Comparison of ENCODE assay signal across 1 cellular context in the genomic region with DNA sequence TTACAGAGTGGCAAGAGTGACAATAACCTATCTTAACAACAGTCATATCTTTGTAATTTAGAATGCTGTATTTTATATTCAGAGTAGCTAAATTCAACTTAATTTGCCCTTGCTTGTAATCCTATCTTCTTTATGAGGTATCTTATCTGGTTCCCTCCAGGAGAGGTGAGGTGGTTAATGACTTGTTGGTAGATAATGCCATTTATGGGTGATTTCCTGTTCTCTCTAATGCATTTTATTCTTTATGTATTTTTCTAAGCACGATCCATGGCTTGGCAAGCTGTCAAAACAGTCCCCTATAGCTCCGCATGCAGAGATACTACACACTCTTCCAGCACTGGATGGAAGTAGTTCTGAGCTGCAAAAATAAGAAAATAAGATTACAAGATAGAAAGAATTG.
TF ChIP-seq lines count a peak whose summit lies in the region.

No MANE protein-coding gene starts in this region.

TF ChIP-seq in HEK293, 187 proteins besides CTCF, POLR2A, EP300 and RAD21 (continued from another document):
- no peak for TF ChIP-seq ZNF184 (tag by site-specific recombination; IDR thresholded peaks at IDR 0.05)
- TF ChIP-seq ZNF239 (tag by site-specific recombination; IDR thresholded peaks at IDR 0.05): no peak
- no peak for TF ChIP-seq KLF16 (tag by site-specific recombination; IDR thresholded peaks at IDR 0.05)
- no peak for TF ChIP-seq ZBTB1 (tag by site-specific recombination; IDR thresholded peaks at IDR 0.05)
- TF ChIP-seq, protein P1, sequence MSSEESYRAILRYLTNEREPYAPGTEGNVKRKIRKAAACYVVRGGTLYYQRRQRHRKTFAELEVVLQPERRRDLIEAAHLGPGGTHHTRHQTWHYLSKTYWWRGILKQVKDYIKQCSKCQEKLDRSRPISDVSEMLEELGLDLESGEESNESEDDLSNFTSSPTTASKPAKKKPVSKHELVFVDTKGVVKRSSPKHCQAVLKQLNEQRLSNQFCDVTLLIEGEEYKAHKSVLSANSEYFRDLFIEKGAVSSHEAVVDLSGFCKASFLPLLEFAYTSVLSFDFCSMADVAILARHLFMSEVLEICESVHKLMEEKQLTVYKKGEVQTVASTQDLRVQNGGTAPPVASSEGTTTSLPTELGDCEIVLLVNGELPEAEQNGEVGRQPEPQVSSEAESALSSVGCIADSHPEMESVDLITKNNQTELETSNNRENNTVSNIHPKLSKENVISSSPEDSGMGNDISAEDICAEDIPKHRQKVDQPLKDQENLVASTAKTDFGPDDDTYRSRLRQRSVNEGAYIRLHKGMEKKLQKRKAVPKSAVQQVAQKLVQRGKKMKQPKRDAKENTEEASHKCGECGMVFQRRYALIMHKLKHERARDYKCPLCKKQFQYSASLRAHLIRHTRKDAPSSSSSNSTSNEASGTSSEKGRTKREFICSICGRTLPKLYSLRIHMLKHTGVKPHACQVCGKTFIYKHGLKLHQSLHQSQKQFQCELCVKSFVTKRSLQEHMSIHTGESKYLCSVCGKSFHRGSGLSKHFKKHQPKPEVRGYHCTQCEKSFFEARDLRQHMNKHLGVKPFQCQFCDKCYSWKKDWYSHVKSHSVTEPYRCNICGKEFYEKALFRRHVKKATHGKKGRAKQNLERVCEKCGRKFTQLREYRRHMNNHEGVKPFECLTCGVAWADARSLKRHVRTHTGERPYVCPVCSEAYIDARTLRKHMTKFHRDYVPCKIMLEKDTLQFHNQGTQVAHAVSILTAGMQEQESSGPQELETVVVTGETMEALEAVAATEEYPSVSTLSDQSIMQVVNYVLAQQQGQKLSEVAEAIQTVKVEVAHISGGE (tag by site-specific recombination; conservative IDR thresholded peaks at IDR 0.05; ENCODE audit: low read depth): no peak
- TF ChIP-seq ZNF132 (tag by site-specific recombination; IDR thresholded peaks at IDR 0.05; ENCODE audit: borderline replicate concordance): no peak
TF ChIP-seq in HEK293: peak in this region for 56.
